In genomic region chr1:213905315-213905714, GRCh38 we compare ENCODE assay signal across 16 cellular contexts.
A peak's percentile ranks its signal among the peaks of the same experiment; 100 is the strongest.
DNase-seq lines count a peak whose midpoint lies in the region; ATAC-seq, FAIRE-seq and TF ChIP-seq lines count a peak whose summit lies in the region.
"Had no signal": no experiment of that assay in that cellular context is flagged by ENCODE, and none has a peak within 500 bp of the region (broad histone marks: within the 10 kb centered on the region; RNA-seq: fewer than 3 reads in every experiment).

No MANE protein-coding gene starts in this region.

- no peaks in the 10 kb centered on the region for H3K27me3 ChIP-seq in endothelial cell of umbilical vein (ENCODE audit: control insufficient read depth in 2 of 2, insufficient read depth in 2 of 2, low read length in 2 of 2)
- H3K27me3 ChIP-seq: testis had no signal

- H4K20me1 ChIP-seq in endothelial cell of umbilical vein (replicated peaks; ENCODE audit: control insufficient read depth, extremely low read depth, insufficient read depth, low read length): no peaks in the 10 kb centered on the region

- H3K4me2 ChIP-seq in endothelial cell of umbilical vein (ENCODE audit: insufficient read depth, low read length): no peak overlapping the region
- H3K4me2 ChIP-seq: SK-N-SH had no signal

- TF ChIP-seq POLR2A in endothelial cell of umbilical vein (IDR thresholded peaks at IDR 0.05; ENCODE audit: low read depth, low read length): no peak

- peaks cover 73% of the 10 kb centered on the region for H3K27me3 Mint-ChIP-seq in MCF 10A (ENCODE audit: insufficient read depth, unreplicated experiment)
- H3K27me3 Mint-ChIP-seq: activated naive CD4-positive, alpha-beta T cell treated with anti-CD3 and anti-CD28 coated beads, Interleukin-2, amount 10 ng/mL, durations not matched to agents 7 days and 5 days had no signal

- CTCF ChIA-PET in endothelial cell of umbilical vein (lab: Charles Lee): no interaction called here
- CTCF ChIA-PET in MCF 10A (lab: Yijun Ruan, JAX): interaction anchor here (0.8 kb wide), 1 partner anchor 427 kb away, joined by 3 read pairs; no protein-coding TSS in a partner anchor

- TF ChIP-seq CTCF in endothelial cell of umbilical vein (IDR thresholded peaks at IDR 0.05; ENCODE audit: extremely low read depth in 1 of 2, insufficient read depth in 1 of 2, low read depth in 1 of 2, low read length in 2 of 2) (no peak), MCF 10A (IDR thresholded peaks at IDR 0.05; ENCODE audit: unreplicated experiment) (no peak)

- no peaks in the 10 kb centered on the region for H3K9me1 ChIP-seq in endothelial cell of umbilical vein (replicated peaks; ENCODE audit: control insufficient read depth, extremely low read depth, insufficient read depth, low read length)

- dilution Hi-C loops in endothelial cell of umbilical vein (cut with MboI; ENCODE audit: extremely low pct_ligation_motif_present, low sequenced_read_pairs): no loop called here

- H3K4me3 ChIP-seq in endothelial cell of umbilical vein (replicated peaks in 1 of 3; ENCODE audit: insufficient read depth in 1 of 3, low read depth in 1 of 3, low read length in 3 of 3): no peak overlapping the region
- H3K4me3 ChIP-seq: testis had no signal

- BruUV-seq in endothelial cell of umbilical vein (replicated peaks; lab: Mats Ljungman, UMichigan) (no TSS peak), MCF 10A (replicated peaks; lab: Mats Ljungman, UMichigan) (no TSS peak)

- no peak for ATAC-seq in GM19397 (IDR thresholded peaks at IDR 0.05; ENCODE audit: unreplicated experiment)

- H3K9me3 ChIP-seq in endothelial cell of umbilical vein (replicated peaks; ENCODE audit: control insufficient read depth, insufficient read depth, low read length): no peaks in the 10 kb centered on the region
- H3K9me3 ChIP-seq: SK-N-SH, testis had no signal

- H3K9ac ChIP-seq in endothelial cell of umbilical vein (replicated peaks; ENCODE audit: extremely low read depth, insufficient read depth, low read length): no peak overlapping the region
- H3K9ac ChIP-seq: SK-N-SH had no signal

- no peaks in the 10 kb centered on the region for H3K79me2 ChIP-seq in endothelial cell of umbilical vein (ENCODE audit: control insufficient read depth, insufficient read depth, low read length)

- H3K36me3 Mint-ChIP-seq in MCF 10A (ENCODE audit: insufficient read depth, unreplicated experiment): no peaks in the 10 kb centered on the region
- H3K36me3 Mint-ChIP-seq: activated naive CD4-positive, alpha-beta T cell treated with anti-CD3 and anti-CD28 coated beads, Interleukin-2, amount 10 ng/mL, durations not matched to agents 7 days and 5 days; brain had no signal

- no peaks in the 10 kb centered on the region for H3K9me3 Mint-ChIP-seq in MCF 10A (ENCODE audit: unreplicated experiment)
- H3K9me3 Mint-ChIP-seq: activated naive CD4-positive, alpha-beta T cell treated with anti-CD3 and anti-CD28 coated beads, Interleukin-2, amount 10 ng/mL, durations not matched to agents 7 days and 5 days; brain had no signal

- H3K36me3 ChIP-seq in endothelial cell of umbilical vein (ENCODE audit: control insufficient read depth in 2 of 2, extremely low read depth in 1 of 2, insufficient read depth in 2 of 2, low read length in 2 of 2): no peaks in the 10 kb centered on the region

- no peak overlapping the region for H3K4me3 Mint-ChIP-seq in MCF 10A (ENCODE audit: unreplicated experiment)
- H3K4me3 Mint-ChIP-seq: activated naive CD4-positive, alpha-beta T cell treated with anti-CD3 and anti-CD28 coated beads, Interleukin-2, amount 10 ng/mL, durations not matched to agents 7 days and 5 days; brain had no signal

- no peak for FAIRE-seq in endothelial cell of umbilical vein (lab: Jason Lieb, UNC)
- FAIRE-seq: islet of Langerhans had no signal

- no peak overlapping the region for H2AFZ ChIP-seq in endothelial cell of umbilical vein (ENCODE audit: low read depth, low read length)

- no peaks in the 10 kb centered on the region for H3K4me1 Mint-ChIP-seq in MCF 10A (ENCODE audit: insufficient read depth, unreplicated experiment)
- H3K4me1 Mint-ChIP-seq: activated naive CD4-positive, alpha-beta T cell treated with anti-CD3 and anti-CD28 coated beads, Interleukin-2, amount 10 ng/mL, durations not matched to agents 7 days and 5 days; brain had no signal

- H3K27ac ChIP-seq in endothelial cell of umbilical vein (ENCODE audit: insufficient read depth, low read depth, low read length) (no peak overlapping the region), substantia nigra (ENCODE audit: low read depth, low read length, poor library complexity, severe bottlenecking) (peak overlapping the region; percentile 72)
- H3K27ac ChIP-seq: testis had no signal

- no peak overlapping the region for H3K27ac Mint-ChIP-seq in MCF 10A (ENCODE audit: low read depth, unreplicated experiment)
- H3K27ac Mint-ChIP-seq: activated naive CD4-positive, alpha-beta T cell treated with anti-CD3 and anti-CD28 coated beads, Interleukin-2, amount 10 ng/mL, durations not matched to agents 7 days and 5 days; brain had no signal

- DNase-seq in NCI-H446 (lab: John Stamatoyannopoulos, UW) (peak; percentile 41 to 77), endothelial cell of umbilical vein (ENCODE audit: low read depth, low spot score) (peak; percentile 7), medulla oblongata (ENCODE audit: extremely low spot score) (peak; percentile 69), substantia nigra (lab: John Stamatoyannopoulos, UW) (peak in 46 of 49 donors; percentile 6 to 75 (median 48)), MCF 10A (ENCODE audit: unreplicated experiment) (no peak), OCI-M1 (lab: John Stamatoyannopoulos, UW) (no peak)
- DNase-seq: activated CD4-positive, alpha-beta T cell treated with anti-CD3 and anti-CD28 coated beads, Interleukin-2, amount 50 U/mL, for 1 hour; activated naive CD4-positive, alpha-beta T cell treated with anti-CD3 and anti-CD28 coated beads, Interleukin-2, amount 10 ng/mL, durations not matched to agents 7 days and 5 days; NCI-H187; SK-N-SH; stimulated activated CD4-positive, alpha-beta T cell treated with anti-CD3 and anti-CD28 coated beads, Interleukin-4, amount 100 ng/mL, for 4 hours; stimulated activated CD8-positive, alpha-beta memory T cell treated with anti-CD3 and anti-CD28 coated beads, Interleukin-4, amount 100 ng/mL, for 48 hours; testis had no signal

- no peaks in the 10 kb centered on the region for H3K4me1 ChIP-seq in endothelial cell of umbilical vein (ENCODE audit: control insufficient read depth, extremely low read depth, insufficient read depth, low read length)
- H3K4me1 ChIP-seq: testis had no signal

- POLR2A ChIA-PET in endothelial cell of umbilical vein (lab: Charles Lee): no interaction called here
- POLR2A ChIA-PET in MCF 10A (lab: Yijun Ruan, JAX): no interaction called here

- intact Hi-C loops in endothelial cell of umbilical vein (cut with micrococcal nuclease): no loop called here
- intact Hi-C loops in MCF 10A (cut with micrococcal nuclease): no loop called here

TF ChIP-seq in endothelial cell of umbilical vein, 7 proteins besides CTCF, POLR2A, EP300 and RAD21:
- TF ChIP-seq FOS (IDR thresholded peaks at IDR 0.05; ENCODE audit: borderline replicate concordance, insufficient read depth, low read length) (no peak), JUN (IDR thresholded peaks at IDR 0.05; ENCODE audit: borderline replicate concordance, insufficient read depth, insufficient read length, low read depth) (no peak), POLR2AphosphoS5 (IDR thresholded peaks at IDR 0.05; ENCODE audit: insufficient read depth, low read depth, low read length) (no peak), GATA2 (IDR thresholded peaks at IDR 0.05; ENCODE audit: insufficient read depth, insufficient read length, low read depth, low read length) (no peak), MYC (IDR thresholded peaks at IDR 0.05; ENCODE audit: low read depth, low read length) (no peak), EZH2 (IDR thresholded peaks at IDR 0.05; ENCODE audit: borderline replicate concordance, low read depth, low read length, severe bottlenecking) (no peak)
- TF ChIP-seq, protein P1, sequence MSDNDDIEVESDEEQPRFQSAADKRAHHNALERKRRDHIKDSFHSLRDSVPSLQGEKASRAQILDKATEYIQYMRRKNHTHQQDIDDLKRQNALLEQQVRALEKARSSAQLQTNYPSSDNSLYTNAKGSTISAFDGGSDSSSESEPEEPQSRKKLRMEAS (IDR thresholded peaks at IDR 0.05; ENCODE audit: insufficient read depth, insufficient read length): no peak
TF ChIP-seq in endothelial cell of umbilical vein: peak in this region for 0.

Comparison
In these comparisons a context has a peak if more than half of its experiments do, and no peak if none do; other contexts are left out.
1. DNase-seq: peak in NCI-H446 (2 of 2), endothelial cell of umbilical vein (single experiment), medulla oblongata (single experiment) and substantia nigra (46 of 49); none in MCF 10A (single experiment) and OCI-M1 (single experiment).